In genomic region chr10:120015064-120015463, GRCh38 we compare ENCODE assay signal across 8 cellular contexts.
"Had no signal": no experiment of that assay in that cellular context is flagged by ENCODE, and none has a peak within 500 bp of the region (broad histone marks: within the 10 kb centered on the region; RNA-seq: fewer than 3 reads in every experiment).

No MANE protein-coding gene starts in this region.

- H3K9me3 Mint-ChIP-seq: GM23338, H9 had no signal

- H3K4me3 Mint-ChIP-seq: GM23338, H9, HFFc6 had no signal

- ATAC-seq: GM23338 had no signal

- H2AFZ ChIP-seq: GM23248, GM23338 had no signal

- H3K27ac ChIP-seq: GM23248 had no signal

- H3K4me1 Mint-ChIP-seq: GM23338 had no signal

- H3K4me2 ChIP-seq: GM23338 had no signal

- H3K4me3 ChIP-seq: GM23248, GM23338, HAP-1 had no signal

- H3K9me3 ChIP-seq: HAP-1 had no signal

- H3K4me1 ChIP-seq: HAP-1 had no signal

- H3K36me3 ChIP-seq: HAP-1 had no signal

- DNase-seq: GM23248, GOT3, H7, H9, HCEC 1CT, HFFc6 had no signal

- H3K9ac ChIP-seq: GM23248 had no signal

- H3K27ac Mint-ChIP-seq: GM23338, H9, HFFc6 had no signal
